In the genomic region with DNA sequence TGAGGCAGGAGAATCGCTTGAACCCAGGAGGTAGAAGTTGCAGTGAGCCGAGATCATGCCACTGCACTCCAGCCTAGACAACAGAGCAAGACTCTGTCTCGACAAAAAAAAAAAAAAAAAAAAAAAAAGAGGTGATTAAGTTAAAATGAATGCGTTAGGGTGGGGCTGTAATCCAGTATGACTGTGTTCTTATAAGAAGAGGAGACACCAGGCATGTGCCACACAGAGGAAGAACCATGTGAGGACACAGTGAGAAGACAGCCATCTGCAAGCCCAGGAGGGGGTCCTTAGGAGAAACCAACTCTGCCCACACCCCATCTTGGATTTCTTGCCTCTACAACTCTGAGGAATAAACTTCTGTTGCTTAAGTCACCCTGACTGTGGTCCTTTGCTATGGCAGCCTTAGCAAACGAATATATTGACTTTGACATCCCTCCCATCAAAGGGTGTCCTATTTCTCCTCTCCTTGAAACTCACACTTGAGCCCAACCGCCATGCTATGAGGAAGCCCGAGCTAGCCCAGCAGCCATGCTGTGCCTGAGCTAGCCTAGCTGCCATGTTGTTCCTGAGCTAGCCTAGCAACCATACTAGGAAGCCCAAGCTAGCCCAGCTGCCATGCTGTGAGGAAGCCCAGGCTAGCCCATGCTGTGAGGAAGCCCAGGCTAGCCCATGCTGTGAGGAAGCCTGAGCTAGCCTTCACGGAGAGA, we compare ENCODE assay signal across 15 cellular contexts. TPM values are rescaled to one million over a fixed set of nuclear protein-coding genes. Genes with fewer than 3 reads are reported as not detected.
DNase-seq lines count a peak whose midpoint lies in the region; ATAC-seq, FAIRE-seq and TF ChIP-seq lines count a peak whose summit lies in the region.
"Had no signal": no experiment of that assay in that cellular context is flagged by ENCODE, and none has a peak within 500 bp of the region (broad histone marks: within the 10 kb centered on the region; RNA-seq: fewer than 3 reads in every experiment).

No MANE protein-coding gene starts in this region.

- H3K36me3 ChIP-seq in GM12878 (ENCODE audit: control insufficient read depth in 2 of 2, insufficient read depth in 2 of 2, low read length in 1 of 2) (no peaks in the 10 kb centered on the region), keratinocyte (ENCODE audit: control insufficient read depth in 2 of 2, extremely low read depth in 1 of 2, insufficient read depth in 2 of 2, low read length in 2 of 2) (no peaks in the 10 kb centered on the region), testis (ENCODE audit: low read depth, missing control alignments) (no peaks in the 10 kb centered on the region)
- H3K36me3 ChIP-seq: esophagus squamous epithelium, neural progenitor cell, WERI-Rb-1 had no signal

- H3K9me3 ChIP-seq in GM12878 (replicated peaks; ENCODE audit: control insufficient read depth, insufficient read depth, low read length) (no peaks in the 10 kb centered on the region), keratinocyte (ENCODE audit: control insufficient read depth, low read depth, low read length) (no peaks in the 10 kb centered on the region), testis (no peaks in the 10 kb centered on the region)

- no peaks in the 10 kb centered on the region for H3K27me3 ChIP-seq in GM12878 (replicated peaks in 1 of 2; ENCODE audit: control insufficient read depth in 2 of 2, insufficient read depth in 2 of 2, low read length in 1 of 2)
- H3K27me3 ChIP-seq in keratinocyte (ENCODE audit: control insufficient read depth, extremely low read depth, insufficient read depth, low read length) = no peaks in the 10 kb centered on the region
- H3K27me3 ChIP-seq in testis = no peaks in the 10 kb centered on the region
- H3K27me3 ChIP-seq: neural progenitor cell had no signal

- intact Hi-C loops in GM12878 (cut with micrococcal nuclease; ENCODE audit: unreplicated experiment) (no loop called here), testis (cut with DNase I; ENCODE audit: low total_unique reads) (no loop called here)

- peak; percentile 57 for DNase-seq in EL
- DNase-seq in GM12878 (ENCODE audit: low read depth, low spot score) = no peak
- peak; percentile 58 for DNase-seq in keratinocyte (ENCODE audit: low read depth, low spot score)
- no peak for DNase-seq in dermis blood vessel endothelial cell
- no peak for DNase-seq in testis
- no peak for DNase-seq in activated CD4-positive, CD25-positive, alpha-beta regulatory T cell treated with anti-CD3 and anti-CD28 coated beads, Interleukin-2, amount 50 U/mL, for 72 hours
- DNase-seq: activated naive CD4-positive, alpha-beta T cell treated with anti-CD3 and anti-CD28 coated beads, Interleukin-2, amount 10 ng/mL, durations not matched to agents 7 days and 5 days; esophagus squamous epithelium; NCI-H187 treated with DMSO at 0.1 percent for 48 hours had no signal

- WGBS in GM12878 (ENCODE audit: insufficient coverage, insufficient replicate concordance, low lambda C conversion rate, missing lambda C conversion rate) = 74% methylated on average over 7 of the region's 8 CpGs
- WGBS in testis, 2 donors = 84 to 85% methylated on average over 6 to 8 of the region's 8 CpGs

- no peak overlapping the region for H3K9ac ChIP-seq in GM12878 (ENCODE audit: control insufficient read depth, insufficient read depth, low read length)
- peak overlapping the region; percentile 55 for H3K9ac ChIP-seq in keratinocyte (ENCODE audit: control insufficient read depth, extremely low read depth, insufficient read depth, low read length)
- H3K9ac ChIP-seq: KMS-11, neural progenitor cell had no signal

- CTCF ChIA-PET in GM12878 (lab: Yijun Ruan, JAX) = interaction anchor here (0.9 to 1.6 kb wide), 4 partner anchors 14 to 104 kb away, joined by 3 to 4 read pairs (median 3); no protein-coding TSS in a partner anchor

- POLR2A ChIA-PET in GM12878 (lab: Charles Lee) = interaction anchor here (0.6 to 0.7 kb wide), 2 partner anchors 139 to 972 kb away, joined by 4 read pairs; no protein-coding TSS in a partner anchor

- no peaks in the 10 kb centered on the region for H3K79me2 ChIP-seq in GM12878 (ENCODE audit: control insufficient read depth, insufficient read depth, low read length)
- no peaks in the 10 kb centered on the region for H3K79me2 ChIP-seq in keratinocyte (ENCODE audit: control insufficient read depth, insufficient read depth, low read length)

- dilution Hi-C loops in keratinocyte (cut with MboI; ENCODE audit: extremely low pct_ligation_motif_present, low sequenced_read_pairs) = no loop called here

- H3K27ac ChIP-seq in GM12878 (ENCODE audit: control insufficient read depth, insufficient read depth) = no peak overlapping the region
- peak overlapping the region; percentile 84 for H3K27ac ChIP-seq in keratinocyte (ENCODE audit: control insufficient read depth, insufficient read depth, low read length)
- H3K27ac ChIP-seq in testis = no peak overlapping the region
- H3K27ac ChIP-seq: KMS-11, neural progenitor cell, WERI-Rb-1 had no signal

- no peaks in the 10 kb centered on the region for H3K9me1 ChIP-seq in keratinocyte (ENCODE audit: control insufficient read depth, extremely low read depth, insufficient read depth, low read length)

- H3K4me3 ChIP-seq in GM12878 (no peak overlapping the region), keratinocyte (ENCODE audit: control insufficient read depth in 2 of 3, extremely low read depth in 1 of 3, insufficient read depth in 2 of 3, low read depth in 1 of 3, low read length in 3 of 3) (no peak overlapping the region), testis (no peak overlapping the region)
- H3K4me3 ChIP-seq: esophagus squamous epithelium, neural progenitor cell had no signal

- H2AFZ ChIP-seq in GM12878 (ENCODE audit: control insufficient read depth, low read depth, low read length) = no peak overlapping the region
- H2AFZ ChIP-seq in keratinocyte (ENCODE audit: control insufficient read depth, low read length) = peak overlapping the region; percentile 48
- H2AFZ ChIP-seq: neural progenitor cell had no signal

- in situ Hi-C loops in GM12878 (cut with MboI) = no loop called here

- no peak for TF ChIP-seq EP300 in Ishikawa (IDR thresholded peaks at IDR 0.05; ENCODE audit: borderline replicate concordance)
- no peak for TF ChIP-seq EP300 in GM12878 (IDR thresholded peaks at IDR 0.05; ENCODE audit: borderline replicate concordance in 1 of 2, control insufficient read depth in 1 of 2, low read depth in 2 of 2, low read length in 2 of 2)

- no peak for FAIRE-seq in GM12878 (lab: Jason Lieb, UNC)
- FAIRE-seq in keratinocyte (lab: Jason Lieb, UNC) = no peak
- FAIRE-seq: colon had no signal

- ATAC-seq in GM12878 = no peak
- ATAC-seq in GM18873 (IDR thresholded peaks at IDR 0.05; ENCODE audit: low FRiP score, unreplicated experiment) = no peak

- TF ChIP-seq RAD21 in Ishikawa (IDR thresholded peaks at IDR 0.05; ENCODE audit: low read depth) (no peak), GM12878 (IDR thresholded peaks at IDR 0.05; ENCODE audit: insufficient read depth, low read depth, low read length) (no peak)

- RAD21 ChIA-PET in GM12878 (lab: Charles Lee; ENCODE audit: unreplicated experiment) = no interaction called here

- TF ChIP-seq POLR2A in GM12878 (IDR thresholded peaks at IDR 0.05; ENCODE audit: low read depth, low read length) = no peak
- TF ChIP-seq POLR2A in testis (IDR thresholded peaks at IDR 0.05) = no peak

- H4K20me1 ChIP-seq in GM12878 (ENCODE audit: control insufficient read depth, insufficient read depth) = no peaks in the 10 kb centered on the region
- no peaks in the 10 kb centered on the region for H4K20me1 ChIP-seq in keratinocyte (ENCODE audit: control insufficient read depth, extremely low read depth, insufficient read depth, low read length)

- H3K4me1 ChIP-seq in GM12878 (ENCODE audit: control insufficient read depth, insufficient read depth, low read length) (no peaks in the 10 kb centered on the region), keratinocyte (ENCODE audit: control insufficient read depth, extremely low read depth, insufficient read depth, low read length) (peaks cover 7% of the 10 kb centered on the region), testis (no peaks in the 10 kb centered on the region)
- H3K4me1 ChIP-seq: neural progenitor cell had no signal

- H3K4me2 ChIP-seq in GM12878 (ENCODE audit: control insufficient read depth, insufficient read depth) = no peak overlapping the region
- H3K4me2 ChIP-seq in keratinocyte (ENCODE audit: control insufficient read depth, extremely low read depth, insufficient read depth, low read depth, low read length) = peak overlapping the region; percentile 65
- H3K4me2 ChIP-seq: KMS-11, neural progenitor cell had no signal

- no peak for TF ChIP-seq CTCF in GM12878 (IDR thresholded peaks at IDR 0.05 in 2 of 3, conservative IDR thresholded peaks at IDR 0.05 in 1 of 3; ENCODE audit: control insufficient read depth in 2 of 3, extremely low read depth in 1 of 3, insufficient read depth in 1 of 3, low read depth in 3 of 3, low read length in 3 of 3)
- TF ChIP-seq CTCF in keratinocyte (optimal IDR thresholded peaks at IDR 0.05 in 1 of 3, IDR thresholded peaks at IDR 0.05 in 1 of 3, conservative IDR thresholded peaks at IDR 0.05 in 1 of 3; ENCODE audit: extremely low read depth in 1 of 3, insufficient read depth in 2 of 3, low read length in 3 of 3) = no peak
- no peak for TF ChIP-seq CTCF in testis (IDR thresholded peaks at IDR 0.05)

- no TSS peak for BruUV-seq in GM12878 (replicated peaks; lab: Mats Ljungman, UMichigan)

- SMC1A ChIA-PET in GM12878 (lab: Charles Lee; ENCODE audit: uncharacterized antibody, unreplicated experiment) = interaction anchor here (1.0 kb wide), 2 partner anchors 86 to 103 kb away, joined by 3 to 5 read pairs; no protein-coding TSS in a partner anchor

RNA-seq across cellular contexts. Expression of a gene that starts 15.8 kb away (rescaled TPM):
- total RNA-seq in GM12878 (2013; cell fraction: nucleolus; rRNA removed) = 41.2 and 47.8 TPM in 2 replicates
- 81.0 and 83.9 TPM in 2 replicates for total RNA-seq in GM12878 (2014; rRNA removed)
- 63.2 and 66.5 TPM in 2 replicates for total RNA-seq in GM12878 (2014; rRNA removed; fragmentation: Illumina TruSeq; extraction: Trizol)
- 89.9 and 90.2 TPM in 2 replicates for total RNA-seq in GM12878 (2021)
- polyA plus RNA-seq in GM12878 (2011; ENCODE audit: low read depth) = 42.7 TPM
- polyA plus RNA-seq in GM12878 (2011; rRNA removed) = 48.4 and 66.8 TPM in 2 replicates
- polyA plus RNA-seq in GM12878 (2011; cell fraction: cytosol; rRNA removed) = 71.6 and 82.8 TPM in 2 replicates
- polyA plus RNA-seq in GM12878 (2011; cell fraction: nucleus; rRNA removed) = 64.3 and 67.1 TPM in 2 replicates
- polyA plus RNA-seq in GM12878 (2012) = 56.6 and 60.9 TPM in 2 replicates
- polyA plus RNA-seq in GM12878 (2014; fragmentation: Illumina TruSeq; extraction: Trizol) = 54.4 and 64.6 TPM in 2 replicates
- 10 to 100 TPM; 13.4 to 14.2 TPM for polyA plus RNA-seq in GM12878 (2014; fragmentation: Nextera tagmentation; extraction: Ambion mirVana)
- polyA plus RNA-seq in GM12878 (2014; rRNA removed) = 61.4 and 61.5 TPM in 2 replicates
- polyA plus RNA-seq in GM12878 (2016; fragmentation: Nextera tagmentation; extraction: Ambion mirVana) = 10 to 100 TPM; 72.2 to 77.5 TPM
- polyA minus RNA-seq in GM12878 (2011; rRNA and poly(A)+ RNA removed) = 111 and 162 TPM in 2 replicates
- 42.0 and 46.7 TPM in 2 replicates for polyA minus RNA-seq in GM12878 (2011; cell fraction: cytosol; rRNA and poly(A)+ RNA removed)
- 13.7 and 24.2 TPM in 2 replicates for polyA minus RNA-seq in GM12878 (2011; cell fraction: nucleus; rRNA and poly(A)+ RNA removed)
- polyA plus RNA-seq in keratinocyte = 0.19 TPM in 1 of 3 replicates, not detected in the others
- not detected for polyA plus RNA-seq in keratinocyte (2011; ENCODE audit: low read depth)
- polyA plus RNA-seq in keratinocyte (2011; cell fraction: cytosol; rRNA removed) = not detected in 2 replicates
- polyA plus RNA-seq in keratinocyte (2011; cell fraction: nucleus; rRNA removed) = not detected in 2 replicates
- polyA plus RNA-seq in keratinocyte (2012; ENCODE audit: low replicate concordance) = not detected in 2 replicates
- not detected in 3 replicates for polyA minus RNA-seq in keratinocyte
- polyA minus RNA-seq in keratinocyte (2011; cell fraction: cytosol; rRNA and poly(A)+ RNA removed) = not detected
- not detected in 2 replicates for polyA minus RNA-seq in keratinocyte (2011; cell fraction: nucleus; rRNA and poly(A)+ RNA removed)
- 247 and 304 TPM in 2 replicates for total RNA-seq in dermis blood vessel endothelial cell
- total RNA-seq in testis = 1 to 10 TPM; 1.2 to 1.3 TPM
- polyA plus RNA-seq in testis (ENCODE audit: insufficient read depth, low read depth, low replicate concordance) = 3.7 TPM

RNA-seq across cellular contexts. Expression of a gene that starts 41.4 kb away (rescaled TPM):
- 26.0 and 28.3 TPM in 2 replicates for total RNA-seq in GM12878 (2013; cell fraction: nucleolus; rRNA removed)
- total RNA-seq in GM12878 (2014; rRNA removed) = 8.1 and 9.4 TPM in 2 replicates
- total RNA-seq in GM12878 (2014; rRNA removed; fragmentation: Illumina TruSeq; extraction: Trizol) = 6.0 and 6.2 TPM in 2 replicates
- 8.6 and 8.9 TPM in 2 replicates for total RNA-seq in GM12878 (2021)
- 3.8 TPM for polyA plus RNA-seq in GM12878 (2011; ENCODE audit: low read depth)
- 12.2 and 14.7 TPM in 2 replicates for polyA plus RNA-seq in GM12878 (2011; rRNA removed)
- 11.3 and 14.7 TPM in 2 replicates for polyA plus RNA-seq in GM12878 (2011; cell fraction: cytosol; rRNA removed)
- 35.6 and 39.5 TPM in 2 replicates for polyA plus RNA-seq in GM12878 (2011; cell fraction: nucleus; rRNA removed)
- polyA plus RNA-seq in GM12878 (2012) = 4.6 and 4.9 TPM in 2 replicates
- polyA plus RNA-seq in GM12878 (2014; fragmentation: Illumina TruSeq; extraction: Trizol) = 7.0 and 7.4 TPM in 2 replicates
- 1 to 10 TPM in 1 of 2 experiments, under 1 TPM in 1; 0.52 to 1.7 TPM for polyA plus RNA-seq in GM12878 (2014; fragmentation: Nextera tagmentation; extraction: Ambion mirVana)
- 10.7 and 10.9 TPM in 2 replicates for polyA plus RNA-seq in GM12878 (2014; rRNA removed)
- polyA plus RNA-seq in GM12878 (2016; fragmentation: Nextera tagmentation; extraction: Ambion mirVana) = 10 to 100 TPM in 1 of 2 experiments, 1 to 10 TPM in 1; 9.0 to 12.7 TPM
- polyA minus RNA-seq in GM12878 (2011; rRNA and poly(A)+ RNA removed) = 9.6 and 11.8 TPM in 2 replicates
- 4.1 and 4.4 TPM in 2 replicates for polyA minus RNA-seq in GM12878 (2011; cell fraction: cytosol; rRNA and poly(A)+ RNA removed)
- polyA minus RNA-seq in GM12878 (2011; cell fraction: nucleus; rRNA and poly(A)+ RNA removed) = 11.4 and 12.9 TPM in 2 replicates
- polyA plus RNA-seq in keratinocyte = 9.7 to 10.1 TPM (median 9.9 TPM) in 3 replicates
- polyA plus RNA-seq in keratinocyte (2011; ENCODE audit: low read depth) = 5.3 TPM
- 6.2 and 7.0 TPM in 2 replicates for polyA plus RNA-seq in keratinocyte (2011; cell fraction: cytosol; rRNA removed)
- polyA plus RNA-seq in keratinocyte (2011; cell fraction: nucleus; rRNA removed) = 19.4 and 21.8 TPM in 2 replicates
- 6.5 TPM in 2 replicates for polyA plus RNA-seq in keratinocyte (2012; ENCODE audit: low replicate concordance)
- 6.4 to 7.5 TPM (median 6.8 TPM) in 3 replicates for polyA minus RNA-seq in keratinocyte
- 6.1 TPM for polyA minus RNA-seq in keratinocyte (2011; cell fraction: cytosol; rRNA and poly(A)+ RNA removed)
- 7.4 and 9.7 TPM in 2 replicates for polyA minus RNA-seq in keratinocyte (2011; cell fraction: nucleus; rRNA and poly(A)+ RNA removed)
- 9.7 and 14.1 TPM in 2 replicates for total RNA-seq in dermis blood vessel endothelial cell
- total RNA-seq in testis = 10 to 100 TPM; 22.7 to 26.9 TPM
- polyA plus RNA-seq in testis (ENCODE audit: insufficient read depth, low read depth, low replicate concordance) = 18.9 TPM

Comparison
In these comparisons a context has a peak if more than half of its experiments do, and no peak if none do; other contexts are left out.
1. DNase-seq: peak in EL (single experiment) and keratinocyte (single experiment); none in GM12878 (single experiment), dermis blood vessel endothelial cell (single experiment), testis (single experiment) and activated CD4-positive, CD25-positive, alpha-beta regulatory T cell treated with anti-CD3 and anti-CD28 coated beads, Interleukin-2, amount 50 U/mL, for 72 hours (single experiment).
2. RNA of a gene that starts 15.8 kb away (total RNA-seq): 247 to 304 TPM in dermis blood vessel endothelial cell and 41.2 to 90.2 TPM in GM12878; 1.2 to 1.3 TPM in testis; every median in the first group is over 10 times any median in the second.